In genomic region chr5:150517272-150518152, GRCh38 we compare ENCODE assay signal across 1 cellular context.
TF ChIP-seq lines count a peak whose summit lies in the region.

No MANE protein-coding gene starts in this region.

TF ChIP-seq in HepG2, 621 proteins besides CTCF, POLR2A, EP300 and RAD21 (continued from another document and continues in another):
- TF ChIP-seq, protein P1, sequence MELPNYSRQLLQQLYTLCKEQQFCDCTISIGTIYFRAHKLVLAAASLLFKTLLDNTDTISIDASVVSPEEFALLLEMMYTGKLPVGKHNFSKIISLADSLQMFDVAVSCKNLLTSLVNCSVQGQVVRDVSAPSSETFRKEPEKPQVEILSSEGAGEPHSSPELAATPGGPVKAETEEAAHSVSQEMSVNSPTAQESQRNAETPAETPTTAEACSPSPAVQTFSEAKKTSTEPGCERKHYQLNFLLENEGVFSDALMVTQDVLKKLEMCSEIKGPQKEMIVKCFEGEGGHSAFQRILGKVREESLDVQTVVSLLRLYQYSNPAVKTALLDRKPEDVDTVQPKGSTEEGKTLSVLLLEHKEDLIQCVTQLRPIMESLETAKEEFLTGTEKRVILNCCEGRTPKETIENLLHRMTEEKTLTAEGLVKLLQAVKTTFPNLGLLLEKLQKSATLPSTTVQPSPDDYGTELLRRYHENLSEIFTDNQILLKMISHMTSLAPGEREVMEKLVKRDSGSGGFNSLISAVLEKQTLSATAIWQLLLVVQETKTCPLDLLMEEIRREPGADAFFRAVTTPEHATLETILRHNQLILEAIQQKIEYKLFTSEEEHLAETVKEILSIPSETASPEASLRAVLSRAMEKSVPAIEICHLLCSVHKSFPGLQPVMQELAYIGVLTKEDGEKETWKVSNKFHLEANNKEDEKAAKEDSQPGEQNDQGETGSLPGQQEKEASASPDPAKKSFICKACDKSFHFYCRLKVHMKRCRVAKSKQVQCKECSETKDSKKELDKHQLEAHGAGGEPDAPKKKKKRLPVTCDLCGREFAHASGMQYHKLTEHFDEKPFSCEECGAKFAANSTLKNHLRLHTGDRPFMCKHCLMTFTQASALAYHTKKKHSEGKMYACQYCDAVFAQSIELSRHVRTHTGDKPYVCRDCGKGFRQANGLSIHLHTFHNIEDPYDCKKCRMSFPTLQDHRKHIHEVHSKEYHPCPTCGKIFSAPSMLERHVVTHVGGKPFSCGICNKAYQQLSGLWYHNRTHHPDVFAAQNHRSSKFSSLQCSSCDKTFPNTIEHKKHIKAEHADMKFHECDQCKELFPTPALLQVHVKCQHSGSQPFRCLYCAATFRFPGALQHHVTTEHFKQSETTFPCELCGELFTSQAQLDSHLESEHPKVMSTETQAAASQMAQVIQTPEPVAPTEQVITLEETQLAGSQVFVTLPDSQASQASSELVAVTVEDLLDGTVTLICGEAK (IDR thresholded peaks at IDR 0.05), result no peak
- TF ChIP-seq, protein P1 (CRISPR knock-in tag; IDR thresholded peaks at IDR 0.05), result no peak
- no peak for TF ChIP-seq ZNF3 (CRISPR knock-in tag; IDR thresholded peaks at IDR 0.05)
- no peak for TF ChIP-seq RFXAP (CRISPR knock-in tag; IDR thresholded peaks at IDR 0.05; ENCODE audit: borderline replicate concordance)
- peak; percentile 47; the same call in 1 of the 2 replicates for TF ChIP-seq ISL2 (CRISPR knock-in tag; IDR thresholded peaks at IDR 0.05)
- no peak for TF ChIP-seq GPN1 (CRISPR knock-in tag; IDR thresholded peaks at IDR 0.05; ENCODE audit: borderline replicate concordance)
- TF ChIP-seq, protein P2, sequence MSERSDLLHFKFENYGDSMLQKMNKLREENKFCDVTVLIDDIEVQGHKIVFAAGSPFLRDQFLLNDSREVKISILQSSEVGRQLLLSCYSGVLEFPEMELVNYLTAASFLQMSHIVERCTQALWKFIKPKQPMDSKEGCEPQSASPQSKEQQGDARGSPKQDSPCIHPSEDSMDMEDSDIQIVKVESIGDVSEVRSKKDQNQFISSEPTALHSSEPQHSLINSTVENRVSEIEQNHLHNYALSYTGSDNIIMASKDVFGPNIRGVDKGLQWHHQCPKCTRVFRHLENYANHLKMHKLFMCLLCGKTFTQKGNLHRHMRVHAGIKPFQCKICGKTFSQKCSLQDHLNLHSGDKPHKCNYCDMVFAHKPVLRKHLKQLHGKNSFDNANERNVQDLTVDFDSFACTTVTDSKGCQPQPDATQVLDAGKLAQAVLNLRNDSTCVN (CRISPR knock-in tag; IDR thresholded peaks at IDR 0.05; ENCODE audit: borderline replicate concordance), result no peak
- peak; percentile 62; the same call in 1 of the 2 replicates for TF ChIP-seq RERE (CRISPR knock-in tag; IDR thresholded peaks at IDR 0.05; ENCODE audit: low read depth)
- TF ChIP-seq ZNF746 (CRISPR knock-in tag; IDR thresholded peaks at IDR 0.05), result peak; percentile 48; the same call in 1 of the 2 replicates
- peak; percentile 89 for TF ChIP-seq NR2C2 (CRISPR knock-in tag; IDR thresholded peaks at IDR 0.05; ENCODE audit: borderline replicate concordance)
- 0 out of 2 replicates have a peak, but pooled peaks have one; percentile 49 for TF ChIP-seq ZNF337 (CRISPR knock-in tag; IDR thresholded peaks at IDR 0.05; ENCODE audit: borderline replicate concordance, low read depth)
- peak; percentile 49; the same call in 1 of the 2 replicates for TF ChIP-seq CBX5 (CRISPR knock-in tag; IDR thresholded peaks at IDR 0.05; ENCODE audit: borderline replicate concordance)
- TF ChIP-seq DR1 (CRISPR knock-in tag; IDR thresholded peaks at IDR 0.05), result no peak
- no peak for TF ChIP-seq RARG (CRISPR knock-in tag; IDR thresholded peaks at IDR 0.05; ENCODE audit: low read depth)
- no peak for TF ChIP-seq SOX13 (IDR thresholded peaks at IDR 0.05)
- TF ChIP-seq SOX13 (CRISPR knock-in tag; conservative IDR thresholded peaks at IDR 0.05 in 1 of 2, IDR thresholded peaks at IDR 0.05 in 1 of 2), result peak in 1 of 2 experiments; percentile 72; a peak in 1 of 4 replicates
- peak; percentile 80 for TF ChIP-seq MEIS1 (CRISPR knock-in tag; IDR thresholded peaks at IDR 0.05; ENCODE audit: borderline replicate concordance)
- TF ChIP-seq NFATC3 (CRISPR knock-in tag; IDR thresholded peaks at IDR 0.05), result no peak
- peak; percentile 27; the same call in 1 of the 2 replicates for TF ChIP-seq ZNF652 (CRISPR knock-in tag; IDR thresholded peaks at IDR 0.05; ENCODE audit: borderline replicate concordance, low read depth)
- TF ChIP-seq ZNF350 (CRISPR knock-in tag; IDR thresholded peaks at IDR 0.05; ENCODE audit: borderline replicate concordance, low read depth), result no peak; the same call in 1 of the 2 replicates
- TF ChIP-seq ZNF383 (CRISPR knock-in tag; IDR thresholded peaks at IDR 0.05; ENCODE audit: borderline replicate concordance), result no peak
- TF ChIP-seq MTA1 (CRISPR knock-in tag; IDR thresholded peaks at IDR 0.05; ENCODE audit: borderline replicate concordance), result peak; percentile 63; the same call in 1 of the 2 replicates
- TF ChIP-seq, protein P3, sequence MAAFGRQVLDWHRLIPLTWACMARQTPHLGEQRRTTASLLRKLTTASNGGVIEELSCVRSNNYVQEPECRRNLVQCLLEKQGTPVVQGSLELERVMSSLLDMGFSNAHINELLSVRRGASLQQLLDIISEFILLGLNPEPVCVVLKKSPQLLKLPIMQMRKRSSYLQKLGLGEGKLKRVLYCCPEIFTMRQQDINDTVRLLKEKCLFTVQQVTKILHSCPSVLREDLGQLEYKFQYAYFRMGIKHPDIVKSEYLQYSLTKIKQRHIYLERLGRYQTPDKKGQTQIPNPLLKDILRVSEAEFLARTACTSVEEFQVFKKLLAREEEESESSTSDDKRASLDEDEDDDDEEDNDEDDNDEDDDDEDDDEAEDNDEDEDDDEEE (CRISPR knock-in tag; IDR thresholded peaks at IDR 0.05), result no peak
- TF ChIP-seq, protein P4, sequence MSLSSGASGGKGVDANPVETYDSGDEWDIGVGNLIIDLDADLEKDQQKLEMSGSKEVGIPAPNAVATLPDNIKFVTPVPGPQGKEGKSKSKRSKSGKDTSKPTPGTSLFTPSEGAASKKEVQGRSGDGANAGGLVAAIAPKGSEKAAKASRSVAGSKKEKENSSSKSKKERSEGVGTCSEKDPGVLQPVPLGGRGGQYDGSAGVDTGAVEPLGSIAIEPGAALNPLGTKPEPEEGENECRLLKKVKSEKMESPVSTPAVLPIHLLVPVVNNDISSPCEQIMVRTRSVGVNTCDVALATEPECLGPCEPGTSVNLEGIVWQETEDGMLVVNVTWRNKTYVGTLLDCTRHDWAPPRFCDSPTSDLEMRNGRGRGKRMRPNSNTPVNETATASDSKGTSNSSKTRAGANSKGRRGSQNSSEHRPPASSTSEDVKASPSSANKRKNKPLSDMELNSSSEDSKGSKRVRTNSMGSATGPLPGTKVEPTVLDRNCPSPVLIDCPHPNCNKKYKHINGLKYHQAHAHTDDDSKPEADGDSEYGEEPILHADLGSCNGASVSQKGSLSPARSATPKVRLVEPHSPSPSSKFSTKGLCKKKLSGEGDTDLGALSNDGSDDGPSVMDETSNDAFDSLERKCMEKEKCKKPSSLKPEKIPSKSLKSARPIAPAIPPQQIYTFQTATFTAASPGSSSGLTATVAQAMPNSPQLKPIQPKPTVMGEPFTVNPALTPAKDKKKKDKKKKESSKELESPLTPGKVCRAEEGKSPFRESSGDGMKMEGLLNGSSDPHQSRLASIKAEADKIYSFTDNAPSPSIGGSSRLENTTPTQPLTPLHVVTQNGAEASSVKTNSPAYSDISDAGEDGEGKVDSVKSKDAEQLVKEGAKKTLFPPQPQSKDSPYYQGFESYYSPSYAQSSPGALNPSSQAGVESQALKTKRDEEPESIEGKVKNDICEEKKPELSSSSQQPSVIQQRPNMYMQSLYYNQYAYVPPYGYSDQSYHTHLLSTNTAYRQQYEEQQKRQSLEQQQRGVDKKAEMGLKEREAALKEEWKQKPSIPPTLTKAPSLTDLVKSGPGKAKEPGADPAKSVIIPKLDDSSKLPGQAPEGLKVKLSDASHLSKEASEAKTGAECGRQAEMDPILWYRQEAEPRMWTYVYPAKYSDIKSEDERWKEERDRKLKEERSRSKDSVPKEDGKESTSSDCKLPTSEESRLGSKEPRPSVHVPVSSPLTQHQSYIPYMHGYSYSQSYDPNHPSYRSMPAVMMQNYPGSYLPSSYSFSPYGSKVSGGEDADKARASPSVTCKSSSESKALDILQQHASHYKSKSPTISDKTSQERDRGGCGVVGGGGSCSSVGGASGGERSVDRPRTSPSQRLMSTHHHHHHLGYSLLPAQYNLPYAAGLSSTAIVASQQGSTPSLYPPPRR (CRISPR knock-in tag; IDR thresholded peaks at IDR 0.05; ENCODE audit: borderline replicate concordance), result no peak; the same call in 1 of the 2 replicates
- 0 out of 2 replicates have a peak, but pooled peaks have one; percentile 50 for TF ChIP-seq SP4 (CRISPR knock-in tag; IDR thresholded peaks at IDR 0.05)
- no peak for TF ChIP-seq SNAPC2 (CRISPR knock-in tag; IDR thresholded peaks at IDR 0.05)
- peak; percentile 87 for TF ChIP-seq FOXO1 (CRISPR knock-in tag; IDR thresholded peaks at IDR 0.05)
- peak; percentile 10; the same call in 1 of the 2 replicates for TF ChIP-seq ATF2 (CRISPR knock-in tag; IDR thresholded peaks at IDR 0.05)
- peak; percentile 37 for TF ChIP-seq SALL1 (CRISPR knock-in tag; IDR thresholded peaks at IDR 0.05)
